19 cellular contexts compared by ENCODE assay signal in the genomic region with DNA sequence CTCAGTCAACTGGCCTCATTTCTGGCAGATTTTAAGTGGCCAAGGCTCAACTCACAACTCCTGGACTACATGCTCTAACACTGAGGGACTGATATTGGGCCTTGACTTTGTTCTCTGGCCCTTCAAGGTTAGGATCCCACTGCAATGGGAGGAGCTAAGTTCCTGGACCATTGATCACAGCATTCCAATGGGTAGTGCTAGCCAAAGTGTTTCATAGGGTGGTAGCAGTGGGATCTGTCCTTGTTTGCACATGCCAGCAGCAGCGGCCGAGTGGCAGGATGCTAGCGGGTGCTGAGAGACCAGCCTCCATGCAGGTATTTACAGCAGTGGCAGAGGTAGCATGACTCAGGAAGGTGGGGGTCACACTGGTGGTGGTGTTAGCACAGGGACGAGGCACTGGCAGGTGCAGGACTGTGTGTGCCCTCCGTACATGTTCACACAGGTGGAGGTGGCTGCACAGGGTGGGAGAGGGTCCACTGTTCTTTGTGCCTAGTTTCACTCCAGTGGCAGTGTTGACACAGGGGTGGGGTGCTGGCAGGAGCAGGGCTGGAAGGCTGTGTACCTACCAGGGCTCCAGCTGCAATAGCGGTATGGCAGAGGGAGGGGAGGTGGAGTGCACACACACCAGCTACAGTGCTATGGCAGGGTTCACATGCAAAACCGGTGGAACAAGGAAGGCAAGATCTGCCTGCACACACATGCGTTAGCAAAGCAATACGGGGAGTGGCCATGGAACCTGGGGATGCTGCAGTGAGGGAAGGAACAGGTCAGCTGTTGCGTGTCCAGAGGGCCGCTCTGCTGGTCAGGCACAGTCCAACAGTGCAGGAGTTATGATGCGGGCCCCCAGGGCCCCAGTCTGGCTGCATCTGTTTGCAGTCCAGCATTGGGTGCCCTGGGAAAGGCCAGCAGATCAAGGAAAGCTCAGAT. TPM values are rescaled to one million over a fixed set of nuclear protein-coding genes. Genes with fewer than 3 reads are reported as not detected.
DNase-seq lines count a peak whose midpoint lies in the region; ATAC-seq and TF ChIP-seq lines count a peak whose summit lies in the region.
"Had no signal": no experiment of that assay in that cellular context is flagged by ENCODE, and none has a peak within 500 bp of the region (broad histone marks: within the 10 kb centered on the region; RNA-seq: fewer than 3 reads in every experiment).

No MANE protein-coding gene starts in this region.

- BruUV-seq in MCF 10A (replicated peaks; lab: Mats Ljungman, UMichigan) (no TSS peak), Panc1 (replicated peaks; lab: Mats Ljungman, UMichigan) (no TSS peak)

- TF ChIP-seq CTCF in MCF 10A (IDR thresholded peaks at IDR 0.05; ENCODE audit: unreplicated experiment) (no peak), Panc1 (IDR thresholded peaks at IDR 0.05) (no peak), upper lobe of right lung (IDR thresholded peaks at IDR 0.05) (no peak)

- H3K4me1 Mint-ChIP-seq in MCF 10A (ENCODE audit: insufficient read depth, unreplicated experiment) = no peaks in the 10 kb centered on the region
- H3K4me1 Mint-ChIP-seq: CD14-positive monocyte, naive B cell had no signal

- H3K4me3 ChIP-seq in Panc1 (ENCODE audit: low read depth in 2 of 2, low read length in 2 of 2) (no peak overlapping the region), upper lobe of right lung (no peak overlapping the region)
- H3K4me3 ChIP-seq: lung, vagina had no signal

- DNase-seq in T47D (ENCODE audit: low read depth in 1 of 2, low spot score in 1 of 2) = peak; percentile 33 to 91
- DNase-seq in MCF 10A (ENCODE audit: unreplicated experiment) = no peak
- no peak for DNase-seq in Panc1 (ENCODE audit: low read depth, low spot score)
- peak; percentile 23 to 40 for DNase-seq in left colon
- no peak for DNase-seq in upper lobe of right lung
- no peak for DNase-seq in RKO (ENCODE audit: low spot score)
- DNase-seq: activated CD4-positive, alpha-beta T cell treated with anti-CD3 and anti-CD28 coated beads, Interleukin-2, amount 50 U/mL, for 1 hour; activated naive CD4-positive, alpha-beta T cell treated with Interleukin-2 at 50 U/mL for 16 hours; naive B cell; NCI-H1436 treated with DMSO at 0.1 percent for 48 hours; NCI-H446; stimulated activated CD4-positive, alpha-beta T cell treated with anti-CD3 and anti-CD28 coated beads, Interleukin-12 subunit alpha, Interleukin-12 subunit beta, amount 100 ng/mL, for 4 hours; stimulated activated naive CD4-positive, alpha-beta T cell treated with Interleukin-2 at 50 U/mL for 16 hours had no signal

- H3K4me3 Mint-ChIP-seq in MCF 10A (ENCODE audit: unreplicated experiment) = no peak overlapping the region
- H3K4me3 Mint-ChIP-seq: CD14-positive monocyte, naive B cell had no signal

- in situ Hi-C loops in T47D (cut with HindIII; ENCODE audit: low pct_unique_long_range_greater_than_20kb, low sequenced_read_pairs) = no loop called here
- in situ Hi-C loops in Panc1 (cut with HindIII; ENCODE audit: low pct_unique_long_range_greater_than_20kb, low sequenced_read_pairs) = no loop called here

- no peaks in the 10 kb centered on the region for H3K9me3 ChIP-seq in Panc1 (ENCODE audit: control insufficient read depth, insufficient read depth, low read depth, low read length)
- no peaks in the 10 kb centered on the region for H3K9me3 ChIP-seq in upper lobe of right lung
- H3K9me3 ChIP-seq: vagina had no signal

- H3K27ac Mint-ChIP-seq in MCF 10A (ENCODE audit: low read depth, unreplicated experiment) = no peak overlapping the region

- H3K36me3 Mint-ChIP-seq in MCF 10A (ENCODE audit: insufficient read depth, unreplicated experiment) = no peaks in the 10 kb centered on the region
- H3K36me3 Mint-ChIP-seq: naive B cell had no signal

- POLR2A ChIA-PET in MCF 10A (lab: Yijun Ruan, JAX) (interaction anchor here (0.6 to 0.9 kb wide), 2 partner anchors 15 to 27 kb away, joined by 3 read pairs; no protein-coding TSS in a partner anchor), Panc1 (lab: Charles Lee) (no interaction called here)

- peaks cover 10% of the 10 kb centered on the region; the same call in 1 of the 2 replicates for H3K27me3 ChIP-seq in Panc1 (ENCODE audit: control insufficient read depth, insufficient read depth, low read length)
- no peaks in the 10 kb centered on the region for H3K27me3 ChIP-seq in upper lobe of right lung
- H3K27me3 ChIP-seq: vagina had no signal

- H3K27ac ChIP-seq in Panc1 (ENCODE audit: low read length) (no peak overlapping the region), upper lobe of right lung (no peak overlapping the region)
- H3K27ac ChIP-seq: vagina had no signal

- intact Hi-C loops in MCF 10A (cut with micrococcal nuclease) (no loop called here), Panc1 (cut with micrococcal nuclease; ENCODE audit: unreplicated experiment) (no loop called here), left colon (cut with DNase I, micrococcal nuclease) (no loop called here), upper lobe of right lung (cut with DNase I) (no loop called here)

- H3K36me3 ChIP-seq in Panc1 (ENCODE audit: control insufficient read depth, insufficient read depth, low read length) (no peaks in the 10 kb centered on the region), upper lobe of right lung (no peaks in the 10 kb centered on the region)
- H3K36me3 ChIP-seq: vagina had no signal

- H3K27me3 Mint-ChIP-seq in MCF 10A (ENCODE audit: insufficient read depth, unreplicated experiment) = peaks cover 47% of the 10 kb centered on the region

- CTCF ChIA-PET in MCF 10A (lab: Yijun Ruan, JAX) (interaction anchor here (1.9 kb wide), 1 partner anchor 9 kb away, joined by 7 read pairs; no protein-coding TSS in a partner anchor), Panc1 (lab: Charles Lee) (no interaction called here)

- no peaks in the 10 kb centered on the region for H3K4me1 ChIP-seq in Panc1 (ENCODE audit: control insufficient read depth, insufficient read depth, low read length)
- no peaks in the 10 kb centered on the region for H3K4me1 ChIP-seq in upper lobe of right lung
- H3K4me1 ChIP-seq: vagina had no signal

- ATAC-seq in Panc1 = peak; percentile 45; the same call in 1 of the 2 replicates
- ATAC-seq in left colon = peak; percentile 94
- ATAC-seq in upper lobe of right lung = peak; percentile 39
- ATAC-seq in GM19351 (IDR thresholded peaks at IDR 0.05; ENCODE audit: unreplicated experiment) = no peak
- no peak for ATAC-seq in GM21381 (IDR thresholded peaks at IDR 0.05; ENCODE audit: unreplicated experiment)
- ATAC-seq: SK-N-SH treated with all-trans-retinoic acid at 6 μM for 48 hours had no signal

- no peaks in the 10 kb centered on the region for H3K9me3 Mint-ChIP-seq in MCF 10A (ENCODE audit: unreplicated experiment)
- H3K9me3 Mint-ChIP-seq: naive B cell had no signal

RNA-seq across cellular contexts. Expression of gene COL24A1, which starts 51.7 kb away (rescaled TPM):
- total RNA-seq in MCF 10A (2022) (not detected in 2 replicates), Panc1 (2021; ENCODE audit: unreplicated experiment) (0.08 TPM), left colon (under 1 TPM; 0.06 to 0.50 TPM), upper lobe of right lung (1.6 TPM)
- 0.04 TPM for polyA plus RNA-seq in Panc1 (2012; ENCODE audit: insufficient read length)

Comparison
In these comparisons a context has a peak if more than half of its experiments do, and no peak if none do; other contexts are left out.
1. DNase-seq: peak in T47D (2 of 2) and left colon (2 of 2); none in MCF 10A (single experiment), Panc1 (single experiment), upper lobe of right lung (single experiment) and RKO (single experiment).
2. ATAC-seq: peak in Panc1 (single experiment), left colon (single experiment) and upper lobe of right lung (single experiment); none in GM19351 (single experiment) and GM21381 (single experiment).